8 cellular contexts compared by ENCODE assay signal in the genomic region with DNA sequence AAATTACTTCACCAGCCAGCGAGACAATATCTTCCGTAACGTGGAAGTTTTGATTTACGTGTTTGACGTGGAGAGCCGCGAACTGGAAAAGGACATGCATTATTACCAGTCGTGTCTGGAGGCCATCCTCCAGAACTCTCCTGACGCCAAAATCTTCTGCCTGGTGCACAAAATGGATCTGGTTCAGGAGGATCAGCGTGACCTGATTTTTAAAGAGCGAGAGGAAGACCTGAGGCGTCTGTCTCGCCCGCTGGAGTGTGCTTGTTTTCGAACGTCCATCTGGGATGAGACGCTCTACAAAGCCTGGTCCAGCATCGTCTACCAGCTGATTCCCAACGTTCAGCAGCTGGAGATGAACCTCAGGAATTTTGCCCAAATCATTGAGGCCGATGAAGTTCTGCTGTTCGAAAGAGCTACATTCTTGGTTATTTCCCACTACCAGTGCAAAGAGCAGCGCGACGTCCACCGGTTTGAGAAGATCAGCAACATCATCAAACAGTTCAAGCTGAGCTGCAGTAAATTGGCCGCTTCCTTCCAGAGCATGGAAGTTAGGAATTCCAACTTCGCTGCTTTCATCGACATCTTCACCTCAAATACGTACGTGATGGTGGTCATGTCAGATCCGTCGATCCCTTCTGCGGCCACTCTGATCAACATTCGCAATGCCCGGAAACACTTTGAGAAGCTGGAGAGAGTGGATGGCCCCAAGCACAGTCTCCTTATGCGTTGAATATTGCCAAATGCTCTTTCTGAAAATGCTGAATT. TPM values are rescaled to one million over a fixed set of nuclear protein-coding genes. Genes with fewer than 3 reads are reported as not detected.
A peak's percentile ranks its signal among the peaks of the same experiment; 100 is the strongest.
DNase-seq lines count a peak whose midpoint lies in the region; ATAC-seq and TF ChIP-seq lines count a peak whose summit lies in the region.

No MANE protein-coding gene starts in this region.

- peak overlapping the region; percentile 98 for H3K27ac Mint-ChIP-seq in T-helper 2 cell treated with Interferon-gamma antibody and Interleukin-4, amounts not matched to agents 5 μg/mL and 100 μg/mL, for 36 hours
- H3K27ac Mint-ChIP-seq in naive thymus-derived CD8-positive, alpha-beta T cell: peak overlapping the region; percentile 93 to 99 (median 98)

- no peaks in the 10 kb centered on the region for H3K27me3 Mint-ChIP-seq in T-helper 2 cell treated with Interferon-gamma antibody and Interleukin-4, amounts not matched to agents 5 μg/mL and 100 μg/mL, for 36 hours (ENCODE audit: low read depth)
- H3K27me3 Mint-ChIP-seq in naive thymus-derived CD8-positive, alpha-beta T cell: no peaks in the 10 kb centered on the region

- TF ChIP-seq EP300 in esophagus muscularis mucosa (IDR thresholded peaks at IDR 0.05): no peak

- peak overlapping the region; percentile 91 for H3K4me3 ChIP-seq in H7 (ENCODE audit: insufficient read depth, low read depth, low read length)
- H3K4me3 ChIP-seq in esophagus muscularis mucosa: peak overlapping the region; percentile 76 to 95 (median 86)

- H3K36me3 ChIP-seq in H7 (replicated peaks; ENCODE audit: control insufficient read depth, insufficient read depth, low read length) (no peaks in the 10 kb centered on the region), esophagus muscularis mucosa (peaks cover 0 to 5% (median 0%) of the 10 kb centered on the region in 4 donors)

- peaks cover 23 to 46% (median 41%) of the 10 kb centered on the region in 4 donors for H3K4me1 ChIP-seq in esophagus muscularis mucosa

- peak overlapping the region; percentile 92 to 99 (median 96) for H3K27ac ChIP-seq in esophagus muscularis mucosa (replicated peaks in 1 of 4)

- POLR2A ChIA-PET in naive thymus-derived CD8-positive, alpha-beta T cell (lab: Charles Lee): interaction anchor here (0.8 to 3.4 kb wide), 8 partner anchors 14 to 330 kb away, joined by 3 to 28 read pairs (median 5); a partner anchor contains a TSS

- H3K4me1 Mint-ChIP-seq in T-helper 2 cell treated with Interferon-gamma antibody and Interleukin-4, amounts not matched to agents 5 μg/mL and 100 μg/mL, for 36 hours (ENCODE audit: low read depth): peaks cover 36% of the 10 kb centered on the region
- peaks cover 6 to 54% (median 38%) of the 10 kb centered on the region in 4 donors for H3K4me1 Mint-ChIP-seq in naive thymus-derived CD8-positive, alpha-beta T cell

- intact Hi-C loops in esophagus muscularis mucosa (cut with DNase I): loop anchor here (2.0 to 5.0 kb wide), 3 partner anchors 77 to 407 kb away; a partner anchor contains a TSS

- DNase-seq in Ammon's horn (ENCODE audit: low spot score) (peak; percentile 49), H7 (no peak), esophagus muscularis mucosa (ENCODE audit: extremely low spot score) (no peak)
- DNase-seq in T-helper 2 cell treated with Interferon-gamma antibody and Interleukin-4, amounts not matched to agents 5 μg/mL and 100 μg/mL, for 36 hours (ENCODE audit: low spot score): peak; percentile 18
- peak in 1 of 10 donors; percentile 17 for DNase-seq in naive thymus-derived CD8-positive, alpha-beta T cell
- DNase-seq in stimulated activated CD4-positive, alpha-beta T cell treated with anti-CD3 and anti-CD28 coated beads, Interleukin-1b, Interleukin-23, amount 100 ng/mL, for 48 hours: no peak

- no peaks in the 10 kb centered on the region for H3K9me3 ChIP-seq in esophagus muscularis mucosa

- H3K4me3 Mint-ChIP-seq in T-helper 2 cell treated with Interferon-gamma antibody and Interleukin-4, amounts not matched to agents 5 μg/mL and 100 μg/mL, for 36 hours: peak overlapping the region; percentile 92
- H3K4me3 Mint-ChIP-seq in naive thymus-derived CD8-positive, alpha-beta T cell: peak overlapping the region; percentile 92 to 98 (median 96)

- H3K36me3 Mint-ChIP-seq in T-helper 2 cell treated with Interferon-gamma antibody and Interleukin-4, amounts not matched to agents 5 μg/mL and 100 μg/mL, for 36 hours (ENCODE audit: low read depth): peaks cover 23% of the 10 kb centered on the region
- peaks cover 0 to 10% (median 10%) of the 10 kb centered on the region in 3 donors for H3K36me3 Mint-ChIP-seq in naive thymus-derived CD8-positive, alpha-beta T cell

- 3% methylated on average over 30 of the region's 36 CpGs for WGBS in esophagus muscularis mucosa

- H3K9me3 Mint-ChIP-seq in T-helper 2 cell treated with Interferon-gamma antibody and Interleukin-4, amounts not matched to agents 5 μg/mL and 100 μg/mL, for 36 hours: no peaks in the 10 kb centered on the region
- H3K9me3 Mint-ChIP-seq in naive thymus-derived CD8-positive, alpha-beta T cell: peaks cover 0 to 17% (median 0%) of the 10 kb centered on the region in 9 donors

- no peak for TF ChIP-seq CTCF in esophagus muscularis mucosa (IDR thresholded peaks at IDR 0.05)

- peak in 1 of 2 donors; percentile 4 for ATAC-seq in naive thymus-derived CD8-positive, alpha-beta T cell
- ATAC-seq in GM21825 (IDR thresholded peaks at IDR 0.05; ENCODE audit: unreplicated experiment) (no peak), HG03457 (IDR thresholded peaks at IDR 0.05; ENCODE audit: unreplicated experiment) (no peak)

- H3K27me3 ChIP-seq in H7 (ENCODE audit: control insufficient read depth, insufficient read depth, low read length) (no peaks in the 10 kb centered on the region), esophagus muscularis mucosa (no peaks in the 10 kb centered on the region)

- no peak for TF ChIP-seq POLR2A in esophagus muscularis mucosa (IDR thresholded peaks at IDR 0.05; ENCODE audit: low read depth)

RNA-seq across cellular contexts. Expression of a gene that starts 0.8 kb away (rescaled TPM):
- 23.8 and 28.2 TPM in 2 replicates for total RNA-seq in H7 (2014; rRNA removed; shearing (Covaris generic))
- total RNA-seq in esophagus muscularis mucosa: 10 to 100 TPM; 51.0 to 94.3 (median 70.0) TPM
- 10 to 100 TPM; 54.4 to 55.6 TPM for total RNA-seq in naive thymus-derived CD8-positive, alpha-beta T cell
- polyA plus RNA-seq in naive thymus-derived CD8-positive, alpha-beta T cell: 10 to 100 TPM; 64.9 to 82.1 (median 66.2) TPM

RNA-seq across cellular contexts. Expression of a gene that starts 17.0 kb away (rescaled TPM):
- total RNA-seq in H7 (2014; rRNA removed; shearing (Covaris generic)): 0.21 and 0.48 TPM in 2 replicates
- total RNA-seq in esophagus muscularis mucosa: under 1 TPM in 2 of 4 donors, not detected in 2; 0.11 to 0.17 TPM
- total RNA-seq in naive thymus-derived CD8-positive, alpha-beta T cell: under 1 TPM; 0.26 to 0.38 TPM
- under 1 TPM in 2 of 3 donors, not detected in 1; 0.10 to 0.46 TPM for polyA plus RNA-seq in naive thymus-derived CD8-positive, alpha-beta T cell

RNA-seq across cellular contexts. Expression of a gene that starts 52.6 kb away (rescaled TPM):
- 36.1 and 56.1 TPM in 2 replicates for total RNA-seq in H7 (2014; rRNA removed; shearing (Covaris generic))
- total RNA-seq in esophagus muscularis mucosa: 1 to 10 TPM; 7.1 to 8.7 (median 7.3) TPM
- total RNA-seq in naive thymus-derived CD8-positive, alpha-beta T cell: 10 to 100 TPM; 22.1 TPM
- 1 to 10 TPM; 4.6 to 5.2 (median 4.7) TPM for polyA plus RNA-seq in naive thymus-derived CD8-positive, alpha-beta T cell

Comparison
In these comparisons a context has a peak if more than half of its experiments do, and no peak if none do; other contexts are left out.
1. DNase-seq: peak in Ammon's horn (single experiment) and T-helper 2 cell treated with Interferon-gamma antibody and Interleukin-4, amounts not matched to agents 5 μg/mL and 100 μg/mL, for 36 hours (single experiment); none in H7 (single experiment), esophagus muscularis mucosa (single experiment) and stimulated activated CD4-positive, alpha-beta T cell treated with anti-CD3 and anti-CD28 coated beads, Interleukin-1b, Interleukin-23, amount 100 ng/mL, for 48 hours (single experiment).